In genomic region chr2:237487496-237487895, GRCh38 we compare ENCODE assay signal across 12 cellular contexts. TPM values are rescaled to one million over a fixed set of nuclear protein-coding genes. Genes with fewer than 3 reads are reported as not detected.
DNase-seq lines count a peak whose midpoint lies in the region; ATAC-seq, FAIRE-seq and TF ChIP-seq lines count a peak whose summit lies in the region.
"Had no signal": no experiment of that assay in that cellular context is flagged by ENCODE, and none has a peak within 500 bp of the region (broad histone marks: within the 10 kb centered on the region; RNA-seq: fewer than 3 reads in every experiment).

No MANE protein-coding gene starts in this region.

- H3K27me3 Mint-ChIP-seq in CD8-positive, alpha-beta T cell (ENCODE audit: low read depth): peaks cover 39% of the 10 kb centered on the region

- no peak overlapping the region for H3K27ac Mint-ChIP-seq in CD8-positive, alpha-beta T cell
- H3K27ac Mint-ChIP-seq: activated CD8-positive, alpha-beta T cell treated with anti-CD3 and anti-CD28 coated beads for 36 hours had no signal

- dilution Hi-C loops in keratinocyte (cut with MboI; ENCODE audit: extremely low pct_ligation_motif_present, low sequenced_read_pairs): no loop called here

- intact Hi-C loops in spleen (cut with DNase I; ENCODE audit: low total_unique reads): no loop called here
- intact Hi-C loops in CD8-positive, alpha-beta T cell (cut with DNase I, micrococcal nuclease): no loop called here

- WGBS in spleen, 5 donors: 35 to 86% (median 39%) methylated on average over 2 to 14 of the region's 14 CpGs

- H3K4me3 ChIP-seq in HFF-Myc (replicated peaks; ENCODE audit: low read depth, low read length) (peak overlapping the region; percentile 69), choroid plexus epithelial cell (ENCODE audit: low read depth, low read length) (peak overlapping the region; percentile 86), keratinocyte (ENCODE audit: control insufficient read depth in 2 of 3, extremely low read depth in 1 of 3, insufficient read depth in 2 of 3, low read depth in 1 of 3, low read length in 3 of 3) (peak overlapping the region in 2 of 3 experiments; percentile 30 to 52), spleen (peak overlapping the region in 2 of 8 donors; percentile 7 to 47)
- no peak overlapping the region for H3K4me3 ChIP-seq in CD8-positive, alpha-beta T cell (ENCODE audit: low read depth, low read length)

- H3K4me1 ChIP-seq in keratinocyte (ENCODE audit: control insufficient read depth, extremely low read depth, insufficient read depth, low read length) (peaks cover 26% of the 10 kb centered on the region), spleen (peaks cover 0 to 17% (median 12%) of the 10 kb centered on the region in 6 donors)
- no peaks in the 10 kb centered on the region for H3K4me1 ChIP-seq in CD8-positive, alpha-beta T cell (ENCODE audit: insufficient read depth, low read length)

- H4K20me1 ChIP-seq in keratinocyte (ENCODE audit: control insufficient read depth, extremely low read depth, insufficient read depth, low read length): no peaks in the 10 kb centered on the region

- no peak overlapping the region for H3K4me3 Mint-ChIP-seq in CD8-positive, alpha-beta T cell
- H3K4me3 Mint-ChIP-seq: activated CD8-positive, alpha-beta T cell treated with anti-CD3 and anti-CD28 coated beads for 36 hours had no signal

- CTCF ChIA-PET in CD8-positive, alpha-beta T cell (lab: Charles Lee): interaction anchor here (0.8 kb wide), 1 partner anchor 67 kb away, joined by 3 read pairs; no protein-coding TSS in a partner anchor

- peaks cover 8% of the 10 kb centered on the region for H3K9me3 ChIP-seq in keratinocyte (ENCODE audit: control insufficient read depth, low read depth, low read length)
- H3K9me3 ChIP-seq in spleen: peaks cover 0 to 27% (median 19%) of the 10 kb centered on the region in 8 donors
- H3K9me3 ChIP-seq in CD8-positive, alpha-beta T cell (ENCODE audit: low read length): no peaks in the 10 kb centered on the region

- H3K36me3 Mint-ChIP-seq in CD8-positive, alpha-beta T cell: no peaks in the 10 kb centered on the region

- DNase-seq in HFF-Myc (ENCODE audit: extremely low read depth, low read depth): no peak
- no peak for DNase-seq in choroid plexus epithelial cell (ENCODE audit: low read depth)
- DNase-seq in keratinocyte (ENCODE audit: low read depth, low spot score): no peak
- peak; percentile 63 for DNase-seq in spleen
- no peak for DNase-seq in GF-D8 (lab: John Stamatoyannopoulos, UW)
- no peak for DNase-seq in CD8-positive, alpha-beta T cell
- no peak for DNase-seq in substantia nigra (lab: John Stamatoyannopoulos, UW)
- DNase-seq: activated CD8-positive, alpha-beta T cell treated with anti-CD3 and anti-CD28 coated beads for 36 hours; DMS79; SHP77 treated with DMSO at 0.1 percent for 48 hours had no signal

- H3K27me3 ChIP-seq in keratinocyte (ENCODE audit: control insufficient read depth, extremely low read depth, insufficient read depth, low read length) (peaks cover 30% of the 10 kb centered on the region), spleen (replicated peaks in 1 of 7) (peaks cover 3 to 92% (median 36%) of the 10 kb centered on the region in 7 donors)
- no peaks in the 10 kb centered on the region for H3K27me3 ChIP-seq in CD8-positive, alpha-beta T cell (ENCODE audit: insufficient read depth, low read length)

- H3K79me2 ChIP-seq in keratinocyte (ENCODE audit: control insufficient read depth, insufficient read depth, low read length): no peaks in the 10 kb centered on the region

- H3K36me3 ChIP-seq in keratinocyte (ENCODE audit: control insufficient read depth in 2 of 2, extremely low read depth in 1 of 2, insufficient read depth in 2 of 2, low read length in 2 of 2) (no peaks in the 10 kb centered on the region), spleen (no peaks in the 10 kb centered on the region)
- H3K36me3 ChIP-seq in CD8-positive, alpha-beta T cell (ENCODE audit: insufficient read depth, low read length): no peaks in the 10 kb centered on the region

- FAIRE-seq in keratinocyte (lab: Jason Lieb, UNC): no peak
- FAIRE-seq: islet of Langerhans had no signal

- H3K9me1 ChIP-seq in keratinocyte (ENCODE audit: control insufficient read depth, extremely low read depth, insufficient read depth, low read length): no peaks in the 10 kb centered on the region

- no peak overlapping the region for H3K9ac ChIP-seq in keratinocyte (ENCODE audit: control insufficient read depth, extremely low read depth, insufficient read depth, low read length)

- no peak for ATAC-seq in GM19324 (IDR thresholded peaks at IDR 0.05; ENCODE audit: low FRiP score, unreplicated experiment)
- ATAC-seq in CD8-positive, alpha-beta T cell: no peak
- ATAC-seq: activated CD8-positive, alpha-beta T cell treated with anti-CD3 and anti-CD28 coated beads for 36 hours had no signal

- peaks cover 2% of the 10 kb centered on the region for H3K4me1 Mint-ChIP-seq in CD8-positive, alpha-beta T cell (ENCODE audit: low read depth)

- H3K4me2 ChIP-seq in keratinocyte (ENCODE audit: control insufficient read depth, extremely low read depth, insufficient read depth, low read depth, low read length): peak overlapping the region; percentile 73

- no peak for TF ChIP-seq POLR2A in spleen (IDR thresholded peaks at IDR 0.05)

- POLR2A ChIA-PET in CD8-positive, alpha-beta T cell (lab: Charles Lee): no interaction called here

- TF ChIP-seq CTCF in HFF-Myc (IDR thresholded peaks at IDR 0.05; ENCODE audit: low read depth, low read length, missing control alignments) (no peak), choroid plexus epithelial cell (conservative IDR thresholded peaks at IDR 0.05; ENCODE audit: low read depth, low read length) (no peak), keratinocyte (optimal IDR thresholded peaks at IDR 0.05 in 1 of 3, IDR thresholded peaks at IDR 0.05 in 1 of 3, conservative IDR thresholded peaks at IDR 0.05 in 1 of 3; ENCODE audit: extremely low read depth in 1 of 3, insufficient read depth in 2 of 3, low read length in 3 of 3) (no peak), spleen (IDR thresholded peaks at IDR 0.05 in 8 of 11, conservative IDR thresholded peaks at IDR 0.05 in 3 of 11) (no peak)
- TF ChIP-seq CTCF in CD8-positive, alpha-beta T cell (IDR thresholded peaks at IDR 0.05): no peak

- peaks cover 9% of the 10 kb centered on the region for H3K9me3 Mint-ChIP-seq in CD8-positive, alpha-beta T cell

- no peak overlapping the region for H2AFZ ChIP-seq in keratinocyte (ENCODE audit: control insufficient read depth, low read length)

- H3K27ac ChIP-seq in keratinocyte (ENCODE audit: control insufficient read depth, insufficient read depth, low read length): no peak overlapping the region
- no peak overlapping the region for H3K27ac ChIP-seq in spleen
- no peak overlapping the region for H3K27ac ChIP-seq in CD8-positive, alpha-beta T cell (ENCODE audit: low read depth, low read length)
- no peak overlapping the region for H3K27ac ChIP-seq in substantia nigra (ENCODE audit: low read depth, low read length, poor library complexity, severe bottlenecking)

RNA-seq across cellular contexts. Expression of gene MLPH, which starts 0.4 kb away (rescaled TPM):
- polyA plus RNA-seq in keratinocyte: 0.67 to 1.8 TPM (median 1.0 TPM) in 3 replicates
- 3.4 TPM for polyA plus RNA-seq in keratinocyte (2011; ENCODE audit: low read depth)
- polyA plus RNA-seq in keratinocyte (2011; cell fraction: cytosol; rRNA removed): 0.67 and 0.70 TPM in 2 replicates
- 2.4 and 2.5 TPM in 2 replicates for polyA plus RNA-seq in keratinocyte (2011; cell fraction: nucleus; rRNA removed)
- polyA plus RNA-seq in keratinocyte (2012; ENCODE audit: low replicate concordance): 0.83 and 5.8 TPM in 2 replicates
- polyA minus RNA-seq in keratinocyte: 1.9 to 3.7 TPM (median 3.0 TPM) in 3 replicates
- 3.5 TPM for polyA minus RNA-seq in keratinocyte (2011; cell fraction: cytosol; rRNA and poly(A)+ RNA removed)
- 1.3 and 1.6 TPM in 2 replicates for polyA minus RNA-seq in keratinocyte (2011; cell fraction: nucleus; rRNA and poly(A)+ RNA removed)
- 1 to 10 TPM in 1 of 7 donors, under 1 TPM in 3, not detected in 3; 0.29 to 1.4 (median 0.52) TPM for total RNA-seq in spleen
- 1 to 10 TPM in 1 of 3 donors, under 1 TPM in 2; 0.09 to 1.4 (median 0.26) TPM for polyA plus RNA-seq in spleen
- total RNA-seq in CD8-positive, alpha-beta T cell: not detected
- total RNA-seq: activated CD8-positive, alpha-beta T cell treated with anti-CD3 and anti-CD28 coated beads for 36 hours had no signal
